In the genomic region with DNA sequence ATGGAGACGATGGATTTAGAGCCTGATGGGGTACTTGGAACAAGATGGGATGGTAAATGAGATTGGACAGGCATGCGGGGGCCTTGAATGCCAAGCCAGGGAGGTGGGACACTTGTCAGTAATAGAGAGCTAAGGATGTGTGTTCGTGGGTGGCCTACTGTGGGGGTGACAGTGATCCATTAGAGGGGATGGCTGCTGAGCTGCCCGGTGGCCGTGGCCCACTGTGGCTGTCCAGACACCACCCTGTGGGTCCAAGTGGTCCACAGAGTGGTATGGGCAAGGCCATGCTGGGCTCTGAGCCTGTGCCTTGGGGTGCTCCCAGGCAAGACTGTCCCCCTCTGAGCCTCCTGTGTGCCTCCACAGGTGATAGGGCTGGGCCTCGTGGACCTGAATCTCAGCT, we compare ENCODE assay signal across 28 cellular contexts. TPM values are rescaled to one million over a fixed set of nuclear protein-coding genes. Genes with fewer than 3 reads are reported as not detected.
DNase-seq lines count a peak whose midpoint lies in the region; ATAC-seq, FAIRE-seq and TF ChIP-seq lines count a peak whose summit lies in the region.
"Had no signal": no experiment of that assay in that cellular context is flagged by ENCODE, and none has a peak within 500 bp of the region (broad histone marks: within the 10 kb centered on the region; RNA-seq: fewer than 3 reads in every experiment).

No MANE protein-coding gene starts in this region.

- no peaks in the 10 kb centered on the region for H3K36me3 ChIP-seq in kidney (ENCODE audit: control insufficient read depth in 1 of 2, insufficient read depth in 2 of 2, low read length in 2 of 2)
- H3K36me3 ChIP-seq: BE2C had no signal

- H3K9me3 ChIP-seq in kidney (ENCODE audit: control insufficient read depth in 1 of 2, low read length in 2 of 2) = no peaks in the 10 kb centered on the region
- H3K9me3 ChIP-seq: A549; BE2C; BLaER1 treated with 17β-estradiol and CSF1 and Interleukin-3, amounts not matched to agents 10 nM and 100 nM had no signal

- H3K9me3 Mint-ChIP-seq in activated T-helper 17 cell treated with anti-CD3 and anti-CD28 coated beads, Interleukin-2, amount 50 U/mL, for 72 hours = no peaks in the 10 kb centered on the region
- no peaks in the 10 kb centered on the region for H3K9me3 Mint-ChIP-seq in progenitor cell of endocrine pancreas (ENCODE audit: low read depth)
- no peaks in the 10 kb centered on the region for H3K9me3 Mint-ChIP-seq in activated naive CD8-positive, alpha-beta T cell treated with anti-CD3 and anti-CD28 coated beads, Interleukin-2, amount 50 U/mL, for 24 hours
- H3K9me3 Mint-ChIP-seq: CD14-positive monocyte; CD4-positive, alpha-beta T cell; CD8-positive, alpha-beta memory T cell had no signal

- H3K4me1 ChIP-seq in kidney (ENCODE audit: control insufficient read depth in 1 of 2, insufficient read depth in 1 of 2, low read depth in 1 of 2, low read length in 2 of 2) = peaks cover 3 to 4% of the 10 kb centered on the region in 2 donors
- H3K4me1 ChIP-seq: BE2C had no signal

- H3K4me1 Mint-ChIP-seq in activated T-helper 17 cell treated with anti-CD3 and anti-CD28 coated beads, Interleukin-2, amount 50 U/mL, for 72 hours = no peaks in the 10 kb centered on the region
- H3K4me1 Mint-ChIP-seq in progenitor cell of endocrine pancreas (ENCODE audit: low read depth) = no peaks in the 10 kb centered on the region
- H3K4me1 Mint-ChIP-seq in activated naive CD8-positive, alpha-beta T cell treated with anti-CD3 and anti-CD28 coated beads, Interleukin-2, amount 50 U/mL, for 24 hours = peaks cover 9% of the 10 kb centered on the region

- no peaks in the 10 kb centered on the region for H3K27me3 Mint-ChIP-seq in activated T-helper 17 cell treated with anti-CD3 and anti-CD28 coated beads, Interleukin-2, amount 50 U/mL, for 72 hours
- peaks cover under 1% of the 10 kb centered on the region for H3K27me3 Mint-ChIP-seq in progenitor cell of endocrine pancreas
- no peaks in the 10 kb centered on the region for H3K27me3 Mint-ChIP-seq in activated naive CD8-positive, alpha-beta T cell treated with anti-CD3 and anti-CD28 coated beads, Interleukin-2, amount 50 U/mL, for 24 hours
- H3K27me3 Mint-ChIP-seq: CD4-positive, alpha-beta T cell; CD8-positive, alpha-beta memory T cell had no signal

- no peak for TF ChIP-seq CTCF in kidney (IDR thresholded peaks at IDR 0.05; ENCODE audit: borderline replicate concordance, extremely low read depth, insufficient read depth)
- no peak for TF ChIP-seq CTCF in progenitor cell of endocrine pancreas (IDR thresholded peaks at IDR 0.05; ENCODE audit: unreplicated experiment)

- H3K27ac Mint-ChIP-seq in activated T-helper 17 cell treated with anti-CD3 and anti-CD28 coated beads, Interleukin-2, amount 50 U/mL, for 72 hours = peak overlapping the region; percentile 17
- peak overlapping the region; percentile 41 for H3K27ac Mint-ChIP-seq in progenitor cell of endocrine pancreas
- no peak overlapping the region for H3K27ac Mint-ChIP-seq in activated naive CD8-positive, alpha-beta T cell treated with anti-CD3 and anti-CD28 coated beads, Interleukin-2, amount 50 U/mL, for 24 hours
- H3K27ac Mint-ChIP-seq: CD4-positive, alpha-beta T cell had no signal

- DNase-seq in kidney (peak; percentile 29), progenitor cell of endocrine pancreas (ENCODE audit: low spot score, unreplicated experiment) (no peak), COR-L47 (lab: John Stamatoyannopoulos, UW) (no peak)
- no peak for DNase-seq in activated naive CD8-positive, alpha-beta T cell treated with anti-CD3 and anti-CD28 coated beads, Interleukin-2, amount 50 U/mL, for 24 hours
- DNase-seq: 8988T; ACHN; AML-193; BE2C; Calu3; CD4-positive, alpha-beta T cell; CD8-positive, alpha-beta memory T cell; DMS53; DMS79 treated with DMSO at 0.1 percent for 48 hours; GF-D8; GM23248; H7; HCEC 1CT had no signal

- no peak overlapping the region for H3K27ac ChIP-seq in kidney (ENCODE audit: low read depth in 2 of 2, low read length in 2 of 2)
- H3K27ac ChIP-seq: A549; BLaER1 treated with 17β-estradiol and CSF1 and Interleukin-3, amounts not matched to agents 10 nM and 100 nM; GM23248 had no signal

- intact Hi-C loops in kidney (cut with DNase I) = no loop called here

- FAIRE-seq in kidney (lab: Jason Lieb, UNC) = no peak
- FAIRE-seq: A549, GM12891, GM18507, GM19239, H1 had no signal

- no peak for ATAC-seq in activated T-helper 17 cell treated with anti-CD3 and anti-CD28 coated beads, Interleukin-2, amount 50 U/mL, for 72 hours (replicated peaks)
- ATAC-seq in activated naive CD8-positive, alpha-beta T cell treated with anti-CD3 and anti-CD28 coated beads, Interleukin-2, amount 50 U/mL, for 24 hours = no peak
- ATAC-seq in esophagus mucosa = no peak
- ATAC-seq: A549 had no signal

- no peak overlapping the region for H3K9ac ChIP-seq in kidney (ENCODE audit: low read length in 2 of 2)
- H3K9ac ChIP-seq: BLaER1 treated with 17β-estradiol and CSF1 and Interleukin-3, amounts not matched to agents 10 nM and 100 nM; GM23248 had no signal

- no peak overlapping the region for H3K4me3 Mint-ChIP-seq in activated T-helper 17 cell treated with anti-CD3 and anti-CD28 coated beads, Interleukin-2, amount 50 U/mL, for 72 hours
- no peak overlapping the region for H3K4me3 Mint-ChIP-seq in progenitor cell of endocrine pancreas (ENCODE audit: low read depth)
- H3K4me3 Mint-ChIP-seq in activated naive CD8-positive, alpha-beta T cell treated with anti-CD3 and anti-CD28 coated beads, Interleukin-2, amount 50 U/mL, for 24 hours = no peak overlapping the region
- H3K4me3 Mint-ChIP-seq: CD14-positive monocyte; CD4-positive, alpha-beta T cell had no signal

- H3K4me3 ChIP-seq in kidney (ENCODE audit: low read length in 2 of 2) = no peak overlapping the region
- H3K4me3 ChIP-seq: A549; BLaER1 treated with 17β-estradiol and CSF1 and Interleukin-3, amounts not matched to agents 10 nM and 100 nM; GM23248 had no signal

- H3K36me3 Mint-ChIP-seq in activated T-helper 17 cell treated with anti-CD3 and anti-CD28 coated beads, Interleukin-2, amount 50 U/mL, for 72 hours (ENCODE audit: low read depth) = no peaks in the 10 kb centered on the region
- H3K36me3 Mint-ChIP-seq in progenitor cell of endocrine pancreas (ENCODE audit: insufficient read depth) = peaks cover 4% of the 10 kb centered on the region
- no peaks in the 10 kb centered on the region for H3K36me3 Mint-ChIP-seq in activated naive CD8-positive, alpha-beta T cell treated with anti-CD3 and anti-CD28 coated beads, Interleukin-2, amount 50 U/mL, for 24 hours (ENCODE audit: low read depth)
- H3K36me3 Mint-ChIP-seq: CD14-positive monocyte; CD8-positive, alpha-beta memory T cell had no signal

RNA-seq across cellular contexts. Expression of a gene that starts 17.5 kb away (rescaled TPM):
- total RNA-seq in activated T-helper 17 cell treated with anti-CD3 and anti-CD28 coated beads, Interleukin-2, amount 50 U/mL, for 72 hours = under 1 TPM; 0.19 to 0.85 TPM
- total RNA-seq in kidney (7.1 TPM), progenitor cell of endocrine pancreas (7.9 and 11.0 TPM in 2 replicates), esophagus mucosa (1.1 TPM)
- polyA plus RNA-seq in kidney (ENCODE audit: insufficient read depth, low read depth, low replicate concordance) = 3.9 TPM
- total RNA-seq: Calu3 had no signal
- polyA plus RNA-seq: CD14-positive monocyte had no signal

RNA-seq across cellular contexts. Expression of a gene that starts 27.4 kb away (rescaled TPM):
- total RNA-seq in activated T-helper 17 cell treated with anti-CD3 and anti-CD28 coated beads, Interleukin-2, amount 50 U/mL, for 72 hours = 1,000 to 10,000 TPM; 2,210 to 2,773 TPM
- total RNA-seq in kidney (1,227 TPM), progenitor cell of endocrine pancreas (1,626 and 1,662 TPM in 2 replicates), esophagus mucosa (1,705 TPM)
- 2,612 TPM for polyA plus RNA-seq in kidney (ENCODE audit: insufficient read depth, low read depth, low replicate concordance)

RNA-seq across cellular contexts. Expression of a gene that starts 54.9 kb away (rescaled TPM):
- not detected for total RNA-seq in activated T-helper 17 cell treated with anti-CD3 and anti-CD28 coated beads, Interleukin-2, amount 50 U/mL, for 72 hours
- total RNA-seq in kidney = not detected
- 0.52 TPM for polyA plus RNA-seq in kidney (ENCODE audit: insufficient read depth, low read depth, low replicate concordance)
- 0.36 TPM in 1 of 2 replicates, not detected in the other for total RNA-seq in progenitor cell of endocrine pancreas
- total RNA-seq in esophagus mucosa = 237 TPM
- total RNA-seq: CD4-positive, alpha-beta T cell; CD8-positive, alpha-beta memory T cell; Daoy; G401; GM23248; H1; H7 had no signal
- polyA plus RNA-seq: CD8-positive, alpha-beta memory T cell; GM23248 had no signal

Comparison
In these comparisons a context has a peak if more than half of its experiments do, and no peak if none do; other contexts are left out.
1. RNA of a gene that starts 54.9 kb away (total RNA-seq): 237 TPM in esophagus mucosa (single experiment); not detected in kidney (single experiment), not detected in activated T-helper 17 cell treated with anti-CD3 and anti-CD28 coated beads, Interleukin-2, amount 50 U/mL, for 72 hours and 0.36 TPM in progenitor cell of endocrine pancreas; every median in the first group is over 100 times any median in the second.